ENCODE assay signal across 8 cellular contexts in the genomic region with DNA sequence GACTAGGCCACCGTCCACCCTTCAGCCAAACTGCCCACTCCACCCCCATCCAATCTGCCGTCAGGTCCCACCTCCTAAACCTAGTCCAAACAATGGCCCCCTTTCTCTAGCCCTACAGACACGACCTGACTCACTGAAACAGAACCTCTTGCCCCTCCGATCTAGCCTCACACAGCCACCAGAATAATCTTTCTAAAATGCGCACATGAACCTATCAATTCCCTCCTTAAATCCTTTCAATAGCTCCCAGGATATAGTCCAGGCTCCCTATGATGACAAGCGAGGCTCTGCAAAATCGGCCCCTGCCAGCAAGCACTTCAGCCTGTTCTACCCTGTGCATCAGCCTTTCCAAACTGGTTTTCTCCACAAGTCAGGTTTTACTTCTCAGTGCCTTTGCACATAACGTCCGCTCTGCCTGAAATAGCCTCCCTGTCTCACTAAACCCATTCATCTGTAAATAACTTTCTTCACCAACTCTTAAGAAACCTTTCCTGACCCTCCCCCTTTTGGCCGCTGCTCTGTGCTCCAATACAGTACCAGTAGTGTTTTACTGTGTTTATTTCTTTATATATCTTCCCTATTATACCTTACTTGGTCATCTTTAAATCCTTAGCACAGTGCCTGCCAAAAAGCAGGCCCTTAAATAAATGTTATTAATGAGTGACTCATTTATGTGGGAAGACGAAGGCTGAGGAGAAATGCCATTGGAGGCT.
A peak's percentile ranks its signal among the peaks of the same experiment; 100 is the strongest.
DNase-seq lines count a peak whose midpoint lies in the region; ATAC-seq lines count a peak whose summit lies in the region.

No MANE protein-coding gene starts in this region.

- peaks cover 10% of the 10 kb centered on the region for H3K4me1 Mint-ChIP-seq in T-helper 1 cell treated with Interleukin-12 subunit alpha and Interleukin-12 subunit beta and Interleukin-4 antibody, amounts not matched to agents 30 μg/mL and 1 μg/mL, for 36 hours (ENCODE audit: low read depth)

- no peak for ATAC-seq in HG03439 (IDR thresholded peaks at IDR 0.05; ENCODE audit: unreplicated experiment)

- H3K9me3 ChIP-seq in iPS-18c (ENCODE audit: control insufficient read depth, insufficient read depth, low read length), result peaks cover 2% of the 10 kb centered on the region
- no peaks in the 10 kb centered on the region for H3K9me3 ChIP-seq in subcutaneous abdominal adipose tissue (ENCODE audit: control insufficient read depth in 5 of 5, low read length in 5 of 5)

- DNase-seq in T-helper 1 cell (no peak), NCI-H146 treated with DMSO at 0.1 percent for 48 hours (lab: John Stamatoyannopoulos, UW; ENCODE audit: unreplicated experiment) (no peak), NCI-H187 treated with DMSO at 0.1 percent for 48 hours (lab: John Stamatoyannopoulos, UW) (no peak)

- H3K36me3 Mint-ChIP-seq in T-helper 1 cell treated with Interleukin-12 subunit alpha and Interleukin-12 subunit beta and Interleukin-4 antibody, amounts not matched to agents 30 μg/mL and 1 μg/mL, for 36 hours (ENCODE audit: low read depth), result no peaks in the 10 kb centered on the region

- no peaks in the 10 kb centered on the region for H3K36me3 ChIP-seq in subcutaneous abdominal adipose tissue (ENCODE audit: control insufficient read depth in 5 of 5, insufficient read depth in 5 of 5, low read length in 5 of 5)

- H3K4me3 ChIP-seq in iPS-18c (ENCODE audit: insufficient read depth, low read depth, low read length), result peak overlapping the region; percentile 73
- H3K4me3 ChIP-seq in subcutaneous abdominal adipose tissue (ENCODE audit: low read depth in 1 of 5, low read length in 5 of 5), result peak overlapping the region in 4 of 5 donors; percentile 54 to 77 (median 66)

- peaks cover 4% of the 10 kb centered on the region for H3K27me3 Mint-ChIP-seq in T-helper 1 cell treated with Interleukin-12 subunit alpha and Interleukin-12 subunit beta and Interleukin-4 antibody, amounts not matched to agents 30 μg/mL and 1 μg/mL, for 36 hours (ENCODE audit: low read depth)

- no peaks in the 10 kb centered on the region for H3K9me3 Mint-ChIP-seq in T-helper 1 cell treated with Interleukin-12 subunit alpha and Interleukin-12 subunit beta and Interleukin-4 antibody, amounts not matched to agents 30 μg/mL and 1 μg/mL, for 36 hours

- H3K4me3 Mint-ChIP-seq in T-helper 1 cell treated with Interleukin-12 subunit alpha and Interleukin-12 subunit beta and Interleukin-4 antibody, amounts not matched to agents 30 μg/mL and 1 μg/mL, for 36 hours, result peak overlapping the region; percentile 67

- H3K27ac Mint-ChIP-seq in T-helper 1 cell treated with Interleukin-12 subunit alpha and Interleukin-12 subunit beta and Interleukin-4 antibody, amounts not matched to agents 30 μg/mL and 1 μg/mL, for 36 hours, result peak overlapping the region; percentile 75

- H3K4me1 ChIP-seq in subcutaneous abdominal adipose tissue (ENCODE audit: control insufficient read depth in 5 of 5, insufficient read depth in 5 of 5, low read length in 5 of 5), result peaks cover 0 to 26% (median 21%) of the 10 kb centered on the region in 5 donors

- H3K27ac ChIP-seq in angular gyrus (ENCODE audit: low read depth, low read length) (peak overlapping the region; percentile 84), subcutaneous abdominal adipose tissue (ENCODE audit: low read depth, low read length) (peak overlapping the region; percentile 75)

- peak overlapping the region in 4 of 5 donors; percentile 42 to 78 (median 65) for H3K9ac ChIP-seq in subcutaneous abdominal adipose tissue (ENCODE audit: low read length in 5 of 5)

- no peaks in the 10 kb centered on the region for H3K27me3 ChIP-seq in subcutaneous abdominal adipose tissue (ENCODE audit: control insufficient read depth in 5 of 5, insufficient read depth in 4 of 5, low read length in 5 of 5)
